Comparison of ENCODE assay signal across 1 cellular context in the genomic region with DNA sequence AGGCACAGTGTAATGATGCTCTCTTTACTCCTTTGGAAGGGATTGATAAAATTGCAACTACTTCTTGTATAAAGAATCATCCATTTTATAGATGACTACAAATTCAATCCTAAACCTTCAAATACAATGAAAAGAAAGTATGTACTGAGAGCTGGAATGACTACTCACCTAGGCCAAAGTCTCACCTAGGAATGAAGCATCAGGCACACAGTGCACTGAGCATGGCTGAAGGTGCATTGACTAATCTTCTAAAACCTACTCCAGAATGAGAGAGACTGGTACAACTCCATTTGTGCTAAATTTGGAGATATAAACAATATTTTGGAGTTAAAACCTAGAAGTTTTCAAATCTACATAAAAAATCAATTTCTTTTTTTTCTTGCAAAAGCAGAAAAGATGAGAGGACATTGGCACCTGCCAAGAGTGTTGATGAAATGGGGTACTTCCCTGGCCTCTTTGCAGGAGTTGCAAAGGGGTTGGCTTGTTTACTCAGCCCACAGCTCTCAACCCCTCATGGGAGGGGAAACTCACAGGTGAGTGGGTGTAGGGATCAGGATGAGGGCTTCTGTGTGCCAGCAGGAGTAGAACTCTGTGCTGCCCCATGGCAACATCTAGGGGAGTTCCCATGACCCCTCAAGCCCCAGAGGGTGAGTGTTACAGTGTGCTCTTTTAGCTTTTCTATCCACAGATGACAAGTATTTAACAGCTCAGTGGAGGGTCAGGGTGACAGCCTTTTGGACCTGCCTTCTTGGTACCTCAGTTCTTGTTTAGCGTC.
TF ChIP-seq lines count a peak whose summit lies in the region.

No MANE protein-coding gene starts in this region.

TF ChIP-seq in HepG2, 621 proteins besides CTCF, POLR2A, EP300 and RAD21:
- TF ChIP-seq HIVEP1 (CRISPR knock-in tag; IDR thresholded peaks at IDR 0.05) (no peak), PAF1 (CRISPR knock-in tag; IDR thresholded peaks at IDR 0.05) (no peak), ARNT (IDR thresholded peaks at IDR 0.05) (no peak), NBN (conservative IDR thresholded peaks at IDR 0.05) (no peak), ZNF10 (CRISPR knock-in tag; IDR thresholded peaks at IDR 0.05; ENCODE audit: borderline replicate concordance, low read depth) (no peak), CENPT (CRISPR knock-in tag; IDR thresholded peaks at IDR 0.05; ENCODE audit: low read depth) (no peak)
- TF ChIP-seq, protein P1, sequence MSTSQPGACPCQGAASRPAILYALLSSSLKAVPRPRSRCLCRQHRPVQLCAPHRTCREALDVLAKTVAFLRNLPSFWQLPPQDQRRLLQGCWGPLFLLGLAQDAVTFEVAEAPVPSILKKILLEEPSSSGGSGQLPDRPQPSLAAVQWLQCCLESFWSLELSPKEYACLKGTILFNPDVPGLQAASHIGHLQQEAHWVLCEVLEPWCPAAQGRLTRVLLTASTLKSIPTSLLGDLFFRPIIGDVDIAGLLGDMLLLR (CRISPR knock-in tag; IDR thresholded peaks at IDR 0.05): no peak
- TF ChIP-seq, protein P2, sequence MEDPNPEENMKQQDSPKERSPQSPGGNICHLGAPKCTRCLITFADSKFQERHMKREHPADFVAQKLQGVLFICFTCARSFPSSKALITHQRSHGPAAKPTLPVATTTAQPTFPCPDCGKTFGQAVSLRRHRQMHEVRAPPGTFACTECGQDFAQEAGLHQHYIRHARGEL (CRISPR knock-in tag; IDR thresholded peaks at IDR 0.05): no peak
- TF ChIP-seq, protein P3, sequence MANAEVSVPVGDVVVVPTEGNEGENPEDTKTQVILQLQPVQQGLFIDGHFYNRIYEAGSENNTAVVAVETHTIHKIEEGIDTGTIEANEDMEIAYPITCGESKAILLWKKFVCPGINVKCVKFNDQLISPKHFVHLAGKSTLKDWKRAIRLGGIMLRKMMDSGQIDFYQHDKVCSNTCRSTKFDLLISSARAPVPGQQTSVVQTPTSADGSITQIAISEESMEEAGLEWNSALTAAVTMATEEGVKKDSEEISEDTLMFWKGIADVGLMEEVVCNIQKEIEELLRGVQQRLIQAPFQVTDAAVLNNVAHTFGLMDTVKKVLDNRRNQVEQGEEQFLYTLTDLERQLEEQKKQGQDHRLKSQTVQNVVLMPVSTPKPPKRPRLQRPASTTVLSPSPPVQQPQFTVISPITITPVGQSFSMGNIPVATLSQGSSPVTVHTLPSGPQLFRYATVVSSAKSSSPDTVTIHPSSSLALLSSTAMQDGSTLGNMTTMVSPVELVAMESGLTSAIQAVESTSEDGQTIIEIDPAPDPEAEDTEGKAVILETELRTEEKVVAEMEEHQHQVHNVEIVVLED (CRISPR knock-in tag; IDR thresholded peaks at IDR 0.05; ENCODE audit: borderline replicate concordance): no peak
